In the genomic region with DNA sequence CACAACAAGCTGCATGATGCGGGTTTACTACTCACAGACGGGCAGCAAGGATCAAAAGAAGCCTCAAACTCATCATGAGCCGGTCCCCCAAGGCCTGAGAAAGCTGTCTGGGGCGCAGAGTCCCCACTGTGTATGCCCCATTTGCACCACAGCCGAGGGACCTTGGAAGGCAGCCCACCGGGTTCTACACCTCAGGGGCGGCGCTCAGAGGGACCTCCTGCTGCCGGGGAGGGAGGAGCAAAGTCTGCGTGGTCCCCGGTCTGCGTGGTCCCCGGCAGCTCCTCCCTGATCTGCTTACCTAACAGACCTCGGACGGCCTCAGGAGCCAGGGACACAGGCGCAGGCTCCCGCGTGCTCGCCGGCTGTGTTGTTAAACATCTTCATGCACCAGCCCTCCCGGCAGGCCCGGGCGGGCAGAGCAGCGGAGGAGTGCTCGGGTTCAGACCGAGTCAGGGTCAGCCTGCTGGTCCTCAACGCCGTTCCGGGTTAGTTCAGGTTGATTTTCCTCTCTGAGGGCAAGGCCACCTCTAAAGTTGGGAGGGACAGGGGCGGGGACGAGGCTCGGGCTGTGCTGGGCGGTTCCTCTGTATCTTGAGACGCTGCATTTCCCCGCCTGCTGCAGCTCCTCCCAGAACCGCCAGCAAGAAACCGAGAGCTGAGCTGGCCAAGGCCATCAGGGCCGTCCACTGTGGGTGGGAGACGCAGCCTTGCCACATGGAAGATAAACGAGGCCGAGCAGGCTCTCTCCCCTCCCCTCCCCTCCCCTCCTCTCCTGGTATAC, we compare ENCODE assay signal across 11 cellular contexts.
DNase-seq lines count a peak whose midpoint lies in the region; ATAC-seq and TF ChIP-seq lines count a peak whose summit lies in the region.
"Had no signal": no experiment of that assay in that cellular context is flagged by ENCODE, and none has a peak within 500 bp of the region (broad histone marks: within the 10 kb centered on the region; RNA-seq: fewer than 3 reads in every experiment).

No MANE protein-coding gene starts in this region.

- no peaks in the 10 kb centered on the region for H3K36me3 ChIP-seq in BJ (ENCODE audit: control insufficient read depth, insufficient read depth, low read length)
- H3K36me3 ChIP-seq: pancreas had no signal

- H3K27me3 ChIP-seq in BJ (ENCODE audit: control insufficient read depth, insufficient read depth, low read length) = no peaks in the 10 kb centered on the region
- H3K27me3 ChIP-seq: pancreas had no signal

- peaks cover 14% of the 10 kb centered on the region for H3K4me1 Mint-ChIP-seq in mesothelial cell of epicardium

- CTCF ChIA-PET in BJ (lab: Yijun Ruan, JAX) = no interaction called here

- peak overlapping the region; percentile 63 for H3K4me3 Mint-ChIP-seq in mesothelial cell of epicardium

- TF ChIP-seq CTCF in BJ (IDR thresholded peaks at IDR 0.05; ENCODE audit: insufficient read depth, low read depth, low read length) (no peak), mesothelial cell of epicardium (IDR thresholded peaks at IDR 0.05; ENCODE audit: unreplicated experiment) (no peak)

- H3K27me3 Mint-ChIP-seq in mesothelial cell of epicardium (ENCODE audit: low read depth) = peaks cover 14% of the 10 kb centered on the region

- 0 out of 2 replicates have a peak overlapping the region, but pooled peaks have one; percentile 3 for H3K4me3 ChIP-seq in BJ (ENCODE audit: low read depth, low read length)

- H3K9me3 Mint-ChIP-seq in mesothelial cell of epicardium = peaks cover 4% of the 10 kb centered on the region

- ATAC-seq in HG02759 (IDR thresholded peaks at IDR 0.05; ENCODE audit: unreplicated experiment) = no peak

- no peak overlapping the region for H3K27ac Mint-ChIP-seq in mesothelial cell of epicardium

- H3K36me3 Mint-ChIP-seq in mesothelial cell of epicardium = no peaks in the 10 kb centered on the region

- DNase-seq in BJ (ENCODE audit: low read depth) (no peak), RPMI7951 (ENCODE audit: low read depth) (peak; percentile 2), dermis blood vessel endothelial cell (peak; percentile 2), mesothelial cell of epicardium (ENCODE audit: low spot score in 2 of 2, unreplicated experiment in 2 of 2) (peak in 1 of 2 experiments; percentile 38), pons (ENCODE audit: low spot score) (no peak), OCI-M2 (lab: John Stamatoyannopoulos, UW; ENCODE audit: unreplicated experiment) (no peak), GM19238 (ENCODE audit: insufficient read length, low spot score) (no peak)
- DNase-seq: DND-41, NCI-H526 had no signal

- POLR2A ChIA-PET in BJ (lab: Charles Lee) = no interaction called here

Comparison
In these comparisons a context has a peak if more than half of its experiments do, and no peak if none do; other contexts are left out.
1. DNase-seq: peak in RPMI7951 (single experiment) and dermis blood vessel endothelial cell (single experiment); none in BJ (single experiment), pons (single experiment), OCI-M2 (single experiment) and GM19238 (single experiment).